In the genomic region with DNA sequence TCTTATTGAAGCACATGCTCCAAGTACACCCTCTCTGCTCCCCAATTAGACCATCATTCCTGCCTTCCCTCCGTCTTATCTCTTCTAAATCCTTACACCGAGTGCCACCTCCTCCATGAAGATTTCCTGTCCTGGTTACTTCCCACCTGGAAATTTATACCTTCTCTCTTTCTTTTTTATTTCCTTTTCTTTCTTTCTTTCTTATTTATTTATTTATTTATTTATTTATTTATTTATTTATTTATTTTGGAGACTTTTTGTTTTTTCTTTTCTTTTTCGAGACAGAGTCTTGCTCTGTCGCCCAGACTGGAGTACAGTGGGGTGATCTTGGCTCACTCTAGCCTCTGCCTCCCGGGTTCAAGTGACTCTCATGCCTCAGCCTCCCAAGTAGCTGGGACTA, we compare ENCODE assay signal across 18 cellular contexts. TPM values are rescaled to one million over a fixed set of nuclear protein-coding genes. Genes with fewer than 3 reads are reported as not detected.
DNase-seq lines count a peak whose midpoint lies in the region; ATAC-seq and TF ChIP-seq lines count a peak whose summit lies in the region.
"Had no signal": no experiment of that assay in that cellular context is flagged by ENCODE, and none has a peak within 500 bp of the region (broad histone marks: within the 10 kb centered on the region; RNA-seq: fewer than 3 reads in every experiment).

No MANE protein-coding gene starts in this region.

- H3K36me3 ChIP-seq in esophagus muscularis mucosa (no peaks in the 10 kb centered on the region), tibial artery (no peaks in the 10 kb centered on the region)
- H3K36me3 ChIP-seq: BLaER1 had no signal

- H3K4me1 Mint-ChIP-seq in activated naive CD8-positive, alpha-beta T cell treated with anti-CD3 and anti-CD28 coated beads, Interleukin-2, amount 10 ng/mL, durations not matched to agents 7 days and 5 days: no peaks in the 10 kb centered on the region
- peaks cover 4% of the 10 kb centered on the region for H3K4me1 Mint-ChIP-seq in activated naive CD8-positive, alpha-beta T cell treated with anti-CD3 and anti-CD28 coated beads for 36 hours

- H3K36me3 Mint-ChIP-seq in activated naive CD8-positive, alpha-beta T cell treated with anti-CD3 and anti-CD28 coated beads, Interleukin-2, amount 10 ng/mL, durations not matched to agents 7 days and 5 days: no peaks in the 10 kb centered on the region
- no peaks in the 10 kb centered on the region for H3K36me3 Mint-ChIP-seq in activated naive CD8-positive, alpha-beta T cell treated with anti-CD3 and anti-CD28 coated beads for 36 hours
- H3K36me3 Mint-ChIP-seq: CD8-positive, alpha-beta memory T cell had no signal

- H3K27ac Mint-ChIP-seq in activated naive CD8-positive, alpha-beta T cell treated with anti-CD3 and anti-CD28 coated beads, Interleukin-2, amount 10 ng/mL, durations not matched to agents 7 days and 5 days: peak overlapping the region; percentile 22
- H3K27ac Mint-ChIP-seq in activated naive CD8-positive, alpha-beta T cell treated with anti-CD3 and anti-CD28 coated beads for 36 hours: no peak overlapping the region
- H3K27ac Mint-ChIP-seq: CD8-positive, alpha-beta memory T cell; H9; HFFc6 had no signal

- 92% methylated on average over 5 of the region's 5 CpGs for WGBS in esophagus muscularis mucosa

- H3K4me3 ChIP-seq in esophagus muscularis mucosa (no peak overlapping the region), tibial artery (peak overlapping the region; percentile 45 to 53)
- H3K4me3 ChIP-seq: BLaER1 had no signal

- no peak for DNase-seq in activated naive CD8-positive, alpha-beta T cell treated with anti-CD3 and anti-CD28 coated beads, Interleukin-2, amount 10 ng/mL, durations not matched to agents 7 days and 5 days
- DNase-seq in activated naive CD8-positive, alpha-beta T cell treated with anti-CD3 and anti-CD28 coated beads for 36 hours: no peak
- DNase-seq in esophagus muscularis mucosa (ENCODE audit: extremely low spot score) (no peak), tibial artery (no peak), dermis blood vessel endothelial cell (no peak), left ventricle myocardium superior (no peak), NCI-H2227 treated with DMSO at 0.1 percent for 48 hours (lab: John Stamatoyannopoulos, UW) (no peak)
- DNase-seq: AML-193; Caco-2; CD8-positive, alpha-beta memory T cell; DND-41; GDM1; GOT3; H9; HFFc6 had no signal

- no peak for TF ChIP-seq EP300 in esophagus muscularis mucosa (IDR thresholded peaks at IDR 0.05)

- no peak overlapping the region for H3K4me3 Mint-ChIP-seq in activated naive CD8-positive, alpha-beta T cell treated with anti-CD3 and anti-CD28 coated beads, Interleukin-2, amount 10 ng/mL, durations not matched to agents 7 days and 5 days
- H3K4me3 Mint-ChIP-seq in activated naive CD8-positive, alpha-beta T cell treated with anti-CD3 and anti-CD28 coated beads for 36 hours: no peak overlapping the region
- H3K4me3 Mint-ChIP-seq: CD8-positive, alpha-beta memory T cell; H9; HFFc6 had no signal

- TF ChIP-seq CTCF in esophagus muscularis mucosa (IDR thresholded peaks at IDR 0.05) (no peak), tibial artery (IDR thresholded peaks at IDR 0.05) (no peak)

- ATAC-seq in activated naive CD8-positive, alpha-beta T cell treated with anti-CD3 and anti-CD28 coated beads, Interleukin-2, amount 10 ng/mL, durations not matched to agents 7 days and 5 days (ENCODE audit: low read depth): no peak
- ATAC-seq in left ventricle myocardium superior: no peak

- no peaks in the 10 kb centered on the region for H3K9me3 Mint-ChIP-seq in activated naive CD8-positive, alpha-beta T cell treated with anti-CD3 and anti-CD28 coated beads, Interleukin-2, amount 10 ng/mL, durations not matched to agents 7 days and 5 days
- peaks cover 4% of the 10 kb centered on the region for H3K9me3 Mint-ChIP-seq in activated naive CD8-positive, alpha-beta T cell treated with anti-CD3 and anti-CD28 coated beads for 36 hours
- H3K9me3 Mint-ChIP-seq: HFFc6 had no signal

- intact Hi-C loops in esophagus muscularis mucosa (cut with DNase I): no loop called here
- intact Hi-C loops in tibial artery (cut with DNase I; ENCODE audit: low total_unique reads): no loop called here
- intact Hi-C loops in left ventricle myocardium superior (cut with micrococcal nuclease): no loop called here

- peaks cover 0 to 44% (median 39%) of the 10 kb centered on the region in 4 donors for H3K4me1 ChIP-seq in esophagus muscularis mucosa
- peaks cover 0 to 26% (median 13%) of the 10 kb centered on the region in 4 donors for H3K4me1 ChIP-seq in tibial artery
- H3K4me1 ChIP-seq: BLaER1, Caco-2 had no signal

- TF ChIP-seq POLR2A in esophagus muscularis mucosa (IDR thresholded peaks at IDR 0.05; ENCODE audit: low read depth): no peak

- H3K9me3 ChIP-seq in esophagus muscularis mucosa (no peaks in the 10 kb centered on the region), tibial artery (no peaks in the 10 kb centered on the region)
- H3K9me3 ChIP-seq: BLaER1, Caco-2 had no signal

- POLR2A ChIA-PET in activated naive CD8-positive, alpha-beta T cell treated with anti-CD3 and anti-CD28 coated beads, Interleukin-2, amount 10 ng/mL, durations not matched to agents 7 days and 5 days (lab: Charles Lee): no interaction called here

- H3K27me3 Mint-ChIP-seq in activated naive CD8-positive, alpha-beta T cell treated with anti-CD3 and anti-CD28 coated beads, Interleukin-2, amount 10 ng/mL, durations not matched to agents 7 days and 5 days: peaks cover 19% of the 10 kb centered on the region
- H3K27me3 Mint-ChIP-seq in activated naive CD8-positive, alpha-beta T cell treated with anti-CD3 and anti-CD28 coated beads for 36 hours: peaks cover 7% of the 10 kb centered on the region

- H3K27me3 ChIP-seq in esophagus muscularis mucosa: no peaks in the 10 kb centered on the region
- no peaks in the 10 kb centered on the region for H3K27me3 ChIP-seq in tibial artery
- H3K27me3 ChIP-seq: BLaER1 had no signal

- H3K27ac ChIP-seq in esophagus muscularis mucosa (replicated peaks in 1 of 4) (peak overlapping the region in 3 of 4 donors; percentile 61 to 71 (median 70)), tibial artery (peak overlapping the region; percentile 77 to 89)
- H3K27ac ChIP-seq: 22Rv1, BLaER1, HL-60 had no signal

RNA-seq across cellular contexts. Expression of gene ABHD2, which starts 45.9 kb away (rescaled TPM):
- 10 to 100 TPM; 54.1 to 62.8 TPM for total RNA-seq in activated naive CD8-positive, alpha-beta T cell treated with anti-CD3 and anti-CD28 coated beads, Interleukin-2, amount 10 ng/mL, durations not matched to agents 7 days and 5 days
- 10 to 100 TPM; 47.6 to 49.2 TPM for total RNA-seq in activated naive CD8-positive, alpha-beta T cell treated with anti-CD3 and anti-CD28 coated beads for 36 hours
- total RNA-seq in esophagus muscularis mucosa (10 to 100 TPM; 49.8 to 82.3 (median 72.1) TPM), dermis blood vessel endothelial cell (51.7 and 75.6 TPM in 2 replicates), left ventricle myocardium superior (84.4 TPM)

Comparison
In these comparisons a context has a peak if more than half of its experiments do, and no peak if none do; other contexts are left out.
1. H3K4me3 ChIP-seq: peak in tibial artery (2 of 2); none in esophagus muscularis mucosa (0 of 4).